ENCODE assay signal across 1 cellular context in genomic region chr16:10968509-10968908, GRCh38.
A peak's percentile ranks its signal among the peaks of the same experiment; 100 is the strongest.
TF ChIP-seq lines count a peak whose summit lies in the region.

No MANE protein-coding gene starts in this region.

TF ChIP-seq in HEK293, 187 proteins besides CTCF, POLR2A, EP300 and RAD21:
- TF ChIP-seq KLF8 (tag by site-specific recombination; IDR thresholded peaks at IDR 0.05) (no peak), ZNF426 (tag by site-specific recombination; IDR thresholded peaks at IDR 0.05) (no peak), ZNF624 (tag by site-specific recombination; IDR thresholded peaks at IDR 0.05) (no peak), PRDM2 (tag by site-specific recombination; IDR thresholded peaks at IDR 0.05; ENCODE audit: borderline replicate concordance) (no peak), ZNF311 (tag by site-specific recombination; IDR thresholded peaks at IDR 0.05; ENCODE audit: borderline replicate concordance) (no peak), ZNF792 (tag by site-specific recombination; IDR thresholded peaks at IDR 0.05) (no peak), ZNF843 (tag by site-specific recombination; IDR thresholded peaks at IDR 0.05) (no peak), ZNF354C (tag by site-specific recombination; IDR thresholded peaks at IDR 0.05; ENCODE audit: borderline replicate concordance, low read depth) (no peak), ZNF677 (tag by site-specific recombination; IDR thresholded peaks at IDR 0.05) (no peak), ZFHX2 (tag by site-specific recombination; conservative IDR thresholded peaks at IDR 0.05) (peak; percentile 26; the same call in 1 of the 2 replicates), ZNF600 (tag by site-specific recombination; IDR thresholded peaks at IDR 0.05) (no peak), EGR2 (tag by site-specific recombination; IDR thresholded peaks at IDR 0.05; ENCODE audit: low read depth) (peak; percentile 49), SP3 (tag by site-specific recombination; IDR thresholded peaks at IDR 0.05) (no peak)
TF ChIP-seq in HEK293: peak in this region for 2.
